ENCODE assay signal across 9 cellular contexts in genomic region chr17:78314683-78315354, GRCh38. TPM values are rescaled to one million over a fixed set of nuclear protein-coding genes. Genes with fewer than 3 reads are reported as not detected.
DNase-seq lines count a peak whose midpoint lies in the region; ATAC-seq, FAIRE-seq and TF ChIP-seq lines count a peak whose summit lies in the region.
"Had no signal": no experiment of that assay in that cellular context is flagged by ENCODE, and none has a peak within 500 bp of the region (broad histone marks: within the 10 kb centered on the region; RNA-seq: fewer than 3 reads in every experiment).

No MANE protein-coding gene starts in this region.

- TF ChIP-seq RAD21 in A549 (conservative IDR thresholded peaks at IDR 0.05 in 1 of 2, IDR thresholded peaks at IDR 0.05 in 1 of 2), result no peak
- no peak for TF ChIP-seq RAD21 in K562 (CRISPR knock-in tag; conservative IDR thresholded peaks at IDR 0.05 in 1 of 2, IDR thresholded peaks at IDR 0.05 in 1 of 2)

- no peaks in the 10 kb centered on the region for H3K36me3 ChIP-seq in HUES6 (ENCODE audit: control insufficient read depth, insufficient read depth, low read length)
- no peaks in the 10 kb centered on the region for H3K36me3 ChIP-seq in K562 (ENCODE audit: control insufficient read depth, insufficient read depth, low read length)
- H3K36me3 ChIP-seq in muscle layer of duodenum (ENCODE audit: control insufficient read depth in 1 of 2, insufficient read depth in 2 of 2, low read length in 2 of 2), result no peaks in the 10 kb centered on the region

- BruUV-seq in K562 (replicated peaks; lab: Mats Ljungman, UMichigan), result no TSS peak

- no peak for TF ChIP-seq EP300 in A549 (IDR thresholded peaks at IDR 0.05)
- TF ChIP-seq EP300 in K562 (IDR thresholded peaks at IDR 0.05; ENCODE audit: low read length), result no peak

- no peaks in the 10 kb centered on the region for H3K9me3 ChIP-seq in A549
- H3K9me3 ChIP-seq in HUES6 (ENCODE audit: control insufficient read depth, insufficient read depth, low read depth, low read length), result no peaks in the 10 kb centered on the region
- no peaks in the 10 kb centered on the region for H3K9me3 ChIP-seq in K562 (replicated peaks; ENCODE audit: control insufficient read depth, insufficient read depth, low read depth, low read length)
- H3K9me3 ChIP-seq in muscle layer of duodenum (ENCODE audit: control insufficient read depth in 1 of 2, low read length in 2 of 2), result no peaks in the 10 kb centered on the region

- intact Hi-C loops in K562 (cut with micrococcal nuclease), result no loop called here
- intact Hi-C loops in left colon (cut with DNase I, micrococcal nuclease), result no loop called here
- intact Hi-C loops in lower leg skin (cut with DNase I; ENCODE audit: low total_unique reads), result no loop called here

- H3K9ac ChIP-seq in HUES6 (ENCODE audit: low read length) (peak overlapping the region; percentile 83), K562 (ENCODE audit: insufficient read depth in 1 of 2, low read depth in 2 of 2, low read length in 2 of 2) (peak overlapping the region; percentile 48 to 86; a peak in 3 of 4 replicates)

- H2AFZ ChIP-seq in K562 (ENCODE audit: low read depth, low read length), result no peak overlapping the region; the same call in 1 of the 2 replicates

- TF ChIP-seq POLR2A in A549 (IDR thresholded peaks at IDR 0.05; ENCODE audit: low read length) (no peak), K562 (conservative IDR thresholded peaks at IDR 0.05) (no peak), erythroblast (IDR thresholded peaks at IDR 0.05; ENCODE audit: low read length) (no peak), lower leg skin (IDR thresholded peaks at IDR 0.05) (no peak)

- DNase-seq in A549 (ENCODE audit: low read depth in 1 of 2, low spot score in 1 of 2), result peak in 1 of 2 experiments; percentile 82
- DNase-seq in K562 (ENCODE audit: extremely low read depth in 1 of 4, low spot score in 3 of 4), result peak in 2 of 4 experiments; percentile 41 to 44
- no peak for DNase-seq in erythroblast (lab: John Stamatoyannopoulos, UW)
- no peak for DNase-seq in left colon
- no peak for DNase-seq in lower leg skin (ENCODE audit: low spot score in 2 of 2)

- peak overlapping the region; percentile 42 for H3K4me3 ChIP-seq in A549
- peak overlapping the region; percentile 69 for H3K4me3 ChIP-seq in HUES6 (ENCODE audit: low read depth, low read length)
- H3K4me3 ChIP-seq in K562, result no peak overlapping the region
- H3K4me3 ChIP-seq in muscle layer of duodenum (ENCODE audit: low read depth in 1 of 2, low read length in 2 of 2), result no peak overlapping the region
- no peak overlapping the region for H3K4me3 ChIP-seq in lower leg skin (ENCODE audit: low read depth, poor library complexity, severe bottlenecking)

- H4K20me1 ChIP-seq in K562 (replicated peaks; ENCODE audit: control insufficient read depth, insufficient read depth, low read length), result no peaks in the 10 kb centered on the region

- no peaks in the 10 kb centered on the region for H3K9me1 ChIP-seq in K562 (ENCODE audit: control insufficient read depth, insufficient read depth, low read length)

- H3K27ac ChIP-seq in A549 (peak overlapping the region; percentile 94 to 95), HUES6 (ENCODE audit: low read depth, low read length) (peak overlapping the region; percentile 83; the same call in 1 of the 2 replicates), K562 (ENCODE audit: extremely low read depth, low read depth, low read length) (peak overlapping the region; percentile 26), muscle layer of duodenum (ENCODE audit: low read length) (peak overlapping the region; percentile 89)

- H3K4me1 ChIP-seq in A549 (peaks cover 49% of the 10 kb centered on the region), HUES6 (ENCODE audit: control insufficient read depth, insufficient read depth, low read length) (peaks cover 40% of the 10 kb centered on the region), K562 (replicated peaks in 1 of 2; ENCODE audit: control insufficient read depth in 2 of 2, insufficient read depth in 2 of 2, low read length in 2 of 2) (peaks cover 37 to 56% of the 10 kb centered on the region in 2 experiments), muscle layer of duodenum (ENCODE audit: control insufficient read depth in 1 of 2, insufficient read depth in 2 of 2, low read length in 2 of 2) (peaks cover 9 to 20% of the 10 kb centered on the region in 2 donors)

- CTCF ChIA-PET in A549 (lab: Yijun Ruan, JAX), result interaction anchor here (0.7 to 17.0 kb wide), 20 partner anchors 9 to 178 kb away, joined by 3 to 249 read pairs (median 6); partner anchors contain the start of gene SOCS3
- CTCF ChIA-PET in K562 (lab: Yijun Ruan, JAX; ENCODE audit: low intra/inter-chr PET ratio), result no interaction called here

- POLR2A ChIA-PET in A549 (lab: Yijun Ruan, JAX) (interaction anchor here (0.6 to 2.9 kb wide), 13 partner anchors 9 to 994 kb away, joined by 3 to 26 read pairs (median 4); partner anchors contain the start of genes PGS1 and SOCS3), K562 (lab: Yijun Ruan, JAX) (interaction anchor here (0.7 to 2.0 kb wide), 4 partner anchors 10 to 30 kb away, joined by 3 to 7 read pairs (median 3); no protein-coding TSS in a partner anchor)

- FAIRE-seq in A549 (lab: Jason Lieb, UNC) (no peak), K562 (lab: Jason Lieb, UNC) (no peak)
- FAIRE-seq: colon had no signal

- H3K27me3 ChIP-seq in HUES6 (ENCODE audit: control insufficient read depth, insufficient read depth, low read length), result no peaks in the 10 kb centered on the region
- H3K27me3 ChIP-seq in K562 (ENCODE audit: control insufficient read depth in 2 of 2, insufficient read depth in 2 of 2, low read length in 2 of 2), result no peaks in the 10 kb centered on the region
- H3K27me3 ChIP-seq in muscle layer of duodenum (ENCODE audit: low read depth, low read length), result no peaks in the 10 kb centered on the region

- H3K4me2 ChIP-seq in A549 (peak overlapping the region; percentile 90), K562 (ENCODE audit: insufficient read depth, low read length) (peak overlapping the region; percentile 68)

- TF ChIP-seq CTCF in A549 (IDR thresholded peaks at IDR 0.05) (no peak), K562 (IDR thresholded peaks at IDR 0.05 in 2 of 3, conservative IDR thresholded peaks at IDR 0.05 in 1 of 3; ENCODE audit: insufficient read depth in 2 of 3, low read depth in 1 of 3, low read length in 3 of 3) (0 out of 6 replicates have a peak, but pooled peaks of 1 of the 3 experiments have one; percentile 26), lower leg skin (IDR thresholded peaks at IDR 0.05) (no peak)

- peak; percentile 22 to 51; a peak in 4 of 6 replicates for ATAC-seq in A549
- ATAC-seq in K562, result no peak
- ATAC-seq in left colon, result no peak
- no peak for ATAC-seq in HG02981 (IDR thresholded peaks at IDR 0.05; ENCODE audit: unreplicated experiment)

- in situ Hi-C loops in K562 (cut with MboI), result no loop called here

- 40% methylated on average over 12 of the region's 12 CpGs for WGBS in A549 (ENCODE audit: missing lambda C conversion rate)
- WGBS in K562 (ENCODE audit: insufficient coverage, low coverage, missing lambda C conversion rate), result 41% methylated on average over 9 of the region's 12 CpGs
- WGBS in lower leg skin, 2 donors, result 69 to 77% methylated on average over 12 of the region's 12 CpGs

- H3K79me2 ChIP-seq in K562 (ENCODE audit: control insufficient read depth, insufficient read depth, low read length), result no peaks in the 10 kb centered on the region

TF ChIP-seq in A549, 52 proteins besides CTCF, POLR2A, EP300 and RAD21 (continues in another document):
- no peak for TF ChIP-seq FOSL2 (IDR thresholded peaks at IDR 0.05)
- no peak for TF ChIP-seq FOSL2 (CRISPR knock-in tag; IDR thresholded peaks at IDR 0.05)
- no peak for TF ChIP-seq CBX2 (IDR thresholded peaks at IDR 0.05; ENCODE audit: borderline replicate concordance, low read depth)
- TF ChIP-seq RARB (CRISPR knock-in tag; IDR thresholded peaks at IDR 0.05), result no peak

TF ChIP-seq in K562, 482 proteins besides CTCF, POLR2A, EP300 and RAD21 (continues in another document):
- TF ChIP-seq HDAC1 (IDR thresholded peaks at IDR 0.05), result peak in 1 of 2 experiments; percentile 16; a peak in 1 of 4 replicates
- 0 out of 2 replicates have a peak, but pooled peaks have one; percentile 5 for TF ChIP-seq BCOR (IDR thresholded peaks at IDR 0.05)
- TF ChIP-seq USF1 (CRISPR knock-in tag; IDR thresholded peaks at IDR 0.05), result 0 out of 2 replicates have a peak, but pooled peaks have one; percentile 5
- TF ChIP-seq TAF9B (IDR thresholded peaks at IDR 0.05; ENCODE audit: partially characterized antibody), result no peak

RNA-seq across cellular contexts. Expression of gene SOCS3, which starts 45.1 kb away (rescaled TPM):
- polyA plus RNA-seq in A549 (2011; rRNA removed) (13.3 and 14.7 TPM in 2 replicates), A549 (2017; fragmentation: RNase III; extraction: RNeasy Plus Mini Kit Qiagen cat#74134 plus additional on column Dnase treatment) (10.9 to 13.5 TPM (median 11.5 TPM) in 3 replicates), K562 (2011; rRNA removed) (12.7 and 17.9 TPM in 2 replicates), K562 (2014; fragmentation: Illumina TruSeq; extraction: Trizol) (12.5 and 19.4 TPM in 2 replicates), K562 (2014; fragmentation: Nextera tagmentation; extraction: Ambion mirVana) (under 1 TPM; 0.56 to 0.92 TPM), K562 (2014; rRNA removed) (17.5 and 21.9 TPM in 2 replicates)
- polyA plus RNA-seq in A549 (2012; cell fraction: cytosol; rRNA removed), result 16.7 and 27.8 TPM in 2 replicates
- 32.8 and 41.8 TPM in 2 replicates for polyA plus RNA-seq in A549 (2012; cell fraction: nucleus; rRNA removed)
- 19.8 and 19.9 TPM in 2 replicates for polyA minus RNA-seq in A549 (2011; rRNA and poly(A)+ RNA removed)
- 20.8 and 58.5 TPM in 2 replicates for total RNA-seq in K562 (2011; cell fraction: chromatin; rRNA removed; ENCODE audit: low replicate concordance)
- total RNA-seq in K562 (2011; cell fraction: nucleolus; rRNA removed), result 62.9 and 64.2 TPM in 2 replicates
- 32.2 and 39.5 TPM in 2 replicates for total RNA-seq in K562 (2011; cell fraction: nucleoplasm; rRNA removed)
- total RNA-seq in K562 (2014; rRNA removed) (37.3 and 38.9 TPM in 2 replicates), K562 (2014; rRNA removed; fragmentation: Illumina TruSeq; extraction: Trizol) (13.7 and 14.4 TPM in 2 replicates), K562 (2015; rRNA removed; fragmentation: Illumina TruSeq; extraction: Trizol) (10.9 and 12.3 TPM in 2 replicates), K562 (2021) (30.7 and 36.8 TPM in 2 replicates), left colon (10 to 100 TPM; 11.6 to 33.1 TPM), lower leg skin (10 to 100 TPM; 12.5 to 45.0 (median 13.0) TPM)
- 12.3 and 31.5 TPM in 2 replicates for polyA plus RNA-seq in K562 (2011; cell fraction: cytosol; rRNA removed)
- 26.9 and 59.7 TPM in 2 replicates for polyA plus RNA-seq in K562 (2011; cell fraction: nucleus; rRNA removed)
- 8.8 and 9.6 TPM in 2 replicates for polyA plus RNA-seq in K562 (2012)
- polyA minus RNA-seq in K562 (2011; rRNA and poly(A)+ RNA removed), result 12.4 and 23.2 TPM in 2 replicates
- 22.2 and 30.9 TPM in 2 replicates for polyA minus RNA-seq in K562 (2011; cell fraction: cytosol; rRNA and poly(A)+ RNA removed)
- 23.3 and 27.7 TPM in 2 replicates for polyA minus RNA-seq in K562 (2011; cell fraction: nucleus; rRNA and poly(A)+ RNA removed)

Comparison
In these comparisons a context has a peak if more than half of its experiments do, and no peak if none do; other contexts are left out.
1. ATAC-seq: peak in A549 (2 of 2); none in K562 (single experiment), left colon (single experiment) and HG02981 (single experiment).
2. H3K27ac ChIP-seq: peak in every context shown above with its lines; median percentile 94 in A549; 89 in muscle layer of duodenum; 83 in HUES6; 26 in K562.
3. H3K4me3 ChIP-seq: peak in A549 (single experiment) and HUES6 (single experiment); none in K562 (single experiment), muscle layer of duodenum (0 of 2) and lower leg skin (single experiment).
4. Of the 35 proteins assayed by ChIP-seq in both K562 and A549: peak only in K562: none; only in A549: CHD4 and KDM1A; in both: none; in neither: 32; mixed calls (peak in some experiments, not most) for 1.